8 cellular contexts compared by ENCODE assay signal in genomic region chr10:16779375-16779774, GRCh38. TPM values are rescaled to one million over a fixed set of nuclear protein-coding genes. Genes with fewer than 3 reads are reported as not detected.
DNase-seq lines count a peak whose midpoint lies in the region; ATAC-seq and TF ChIP-seq lines count a peak whose summit lies in the region.

No MANE protein-coding gene starts in this region.

- peak; percentile 45 for ATAC-seq in HG03571 (IDR thresholded peaks at IDR 0.05; ENCODE audit: unreplicated experiment)
- peak; percentile 71 for ATAC-seq in stimulated activated memory B cell treated with anti-CD40 and anti-IgM and Interleukin-4, amounts not matched to agents 10 μg/mL and 1 μg/mL and 100 μg/mL, for 72 hours

- DNase-seq in NCI-H748 (lab: John Stamatoyannopoulos, UW; ENCODE audit: unreplicated experiment) (peak; percentile 31), NCI-H748 treated with DMSO at 0.1 percent for 48 hours (lab: John Stamatoyannopoulos, UW) (no peak), HEK293T (ENCODE audit: extremely low spot score) (no peak), NCI-H1105 (lab: John Stamatoyannopoulos, UW) (no peak), chondrocyte (ENCODE audit: low spot score) (no peak)

- POLR2A ChIA-PET in HEK293T (lab: Yijun Ruan, JAX) = no interaction called here

- CTCF ChIA-PET in HEK293T (lab: Yijun Ruan, JAX) = interaction anchor here (0.7 kb wide), 1 partner anchor 620 kb away, joined by 4 read pairs; no protein-coding TSS in a partner anchor

- no peaks in the 10 kb centered on the region for H3K9me3 Mint-ChIP-seq in activated naive CD8-positive, alpha-beta T cell (ENCODE audit: low read depth)
- peaks cover 2% of the 10 kb centered on the region for H3K9me3 Mint-ChIP-seq in stimulated activated memory B cell treated with anti-CD40 and anti-IgM and Interleukin-4, amounts not matched to agents 10 μg/mL and 1 μg/mL and 100 μg/mL, for 72 hours
- H3K9me3 Mint-ChIP-seq in chondrocyte (ENCODE audit: low read depth) = no peaks in the 10 kb centered on the region

- peak overlapping the region; percentile 85 for H3K27ac Mint-ChIP-seq in activated naive CD8-positive, alpha-beta T cell
- H3K27ac Mint-ChIP-seq in stimulated activated memory B cell treated with anti-CD40 and anti-IgM and Interleukin-4, amounts not matched to agents 10 μg/mL and 1 μg/mL and 100 μg/mL, for 72 hours = peak overlapping the region; percentile 73
- no peak overlapping the region for H3K27ac Mint-ChIP-seq in chondrocyte (ENCODE audit: unreplicated experiment)

- TF ChIP-seq CTCF in chondrocyte (IDR thresholded peaks at IDR 0.05) = no peak

- H3K4me1 Mint-ChIP-seq in activated naive CD8-positive, alpha-beta T cell (ENCODE audit: low read depth) = peaks cover 32% of the 10 kb centered on the region
- peaks cover 30% of the 10 kb centered on the region for H3K4me1 Mint-ChIP-seq in stimulated activated memory B cell treated with anti-CD40 and anti-IgM and Interleukin-4, amounts not matched to agents 10 μg/mL and 1 μg/mL and 100 μg/mL, for 72 hours
- peaks cover 9% of the 10 kb centered on the region for H3K4me1 Mint-ChIP-seq in chondrocyte (ENCODE audit: low read depth)

- H3K36me3 Mint-ChIP-seq in activated naive CD8-positive, alpha-beta T cell = peaks cover 13% of the 10 kb centered on the region
- peaks cover 41% of the 10 kb centered on the region for H3K36me3 Mint-ChIP-seq in stimulated activated memory B cell treated with anti-CD40 and anti-IgM and Interleukin-4, amounts not matched to agents 10 μg/mL and 1 μg/mL and 100 μg/mL, for 72 hours
- H3K36me3 Mint-ChIP-seq in chondrocyte (ENCODE audit: low read depth) = peaks cover 4% of the 10 kb centered on the region

- peak overlapping the region; percentile 25 for H3K4me3 Mint-ChIP-seq in activated naive CD8-positive, alpha-beta T cell
- no peak overlapping the region for H3K4me3 Mint-ChIP-seq in stimulated activated memory B cell treated with anti-CD40 and anti-IgM and Interleukin-4, amounts not matched to agents 10 μg/mL and 1 μg/mL and 100 μg/mL, for 72 hours
- H3K4me3 Mint-ChIP-seq in chondrocyte (ENCODE audit: unreplicated experiment) = no peak overlapping the region

- H3K27me3 Mint-ChIP-seq in activated naive CD8-positive, alpha-beta T cell = no peaks in the 10 kb centered on the region
- H3K27me3 Mint-ChIP-seq in stimulated activated memory B cell treated with anti-CD40 and anti-IgM and Interleukin-4, amounts not matched to agents 10 μg/mL and 1 μg/mL and 100 μg/mL, for 72 hours = no peaks in the 10 kb centered on the region
- no peaks in the 10 kb centered on the region for H3K27me3 Mint-ChIP-seq in chondrocyte (ENCODE audit: low read depth)

TF ChIP-seq in HEK293T, 16 proteins besides CTCF, POLR2A, EP300 and RAD21:
- TF ChIP-seq ARNT (IDR thresholded peaks at IDR 0.05) (no peak), CTBP1 (IDR thresholded peaks at IDR 0.05; ENCODE audit: borderline replicate concordance) (no peak), FOXA1 (IDR thresholded peaks at IDR 0.05) (no peak), SP1 (IDR thresholded peaks at IDR 0.05) (no peak), FOXM1 (IDR thresholded peaks at IDR 0.05; ENCODE audit: borderline replicate concordance) (no peak), TARDBP (IDR thresholded peaks at IDR 0.05) (no peak), ELF4 (IDR thresholded peaks at IDR 0.05) (no peak), PKNOX1 (IDR thresholded peaks at IDR 0.05) (no peak), BHLHE40 (IDR thresholded peaks at IDR 0.05; ENCODE audit: borderline replicate concordance) (no peak)

RNA-seq across cellular contexts. Expression of gene RSU1, which starts 37.8 kb away (rescaled TPM):
- total RNA-seq in chondrocyte = 113 to 165 TPM (median 156 TPM) in 3 replicates
